9 cellular contexts compared by ENCODE assay signal in the genomic region with DNA sequence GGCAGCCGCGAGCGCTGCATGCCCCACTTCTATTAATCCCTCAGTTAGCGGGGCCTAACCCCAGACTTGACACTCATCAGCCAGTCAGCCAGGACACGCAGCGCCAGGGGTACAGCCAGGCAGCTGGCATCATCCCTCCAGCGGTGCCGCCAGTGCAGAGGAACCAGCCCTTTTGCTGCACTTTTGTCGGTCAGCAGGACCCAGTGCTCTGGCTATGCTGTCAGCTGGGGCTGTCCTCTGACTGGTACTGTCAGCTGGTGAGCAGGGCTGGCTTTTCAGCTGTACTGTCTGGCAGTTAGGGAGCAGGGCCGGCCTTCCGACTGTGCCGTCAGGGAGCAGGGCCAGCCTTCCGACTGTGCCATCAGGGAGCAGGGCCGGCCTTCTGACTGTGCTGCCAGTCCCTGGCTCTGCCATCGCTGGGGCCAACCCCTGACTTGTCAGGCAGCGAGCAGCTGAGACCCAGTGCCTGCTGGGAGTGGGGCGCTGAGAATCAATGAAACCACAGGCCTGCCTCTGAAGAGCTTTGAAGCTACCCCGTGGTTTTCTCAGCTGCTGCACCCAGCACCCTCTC.
DNase-seq lines count a peak whose midpoint lies in the region; ATAC-seq and TF ChIP-seq lines count a peak whose summit lies in the region.
"Had no signal": no experiment of that assay in that cellular context is flagged by ENCODE, and none has a peak within 500 bp of the region (broad histone marks: within the 10 kb centered on the region; RNA-seq: fewer than 3 reads in every experiment).

No MANE protein-coding gene starts in this region.

- in situ Hi-C loops in brain microvascular endothelial cell (cut with HindIII; ENCODE audit: low pct_ligation_motif_present, low sequenced_read_pairs), result no loop called here

- DNase-seq in SJCRH30 (peak; percentile 84 to 85), activated T-helper 1 cell treated with Interleukin-2 at 50 U/mL for 16 hours (ENCODE audit: low read depth) (peak; percentile 84), left lobe of liver (ENCODE audit: low spot score) (no peak), brain microvascular endothelial cell (no peak), NCI-H1694 treated with DMSO at 0.1 percent for 48 hours (lab: John Stamatoyannopoulos, UW) (no peak), NAMALWA (ENCODE audit: low spot score) (no peak), foreskin keratinocyte (no peak)
- peak; percentile 61 for DNase-seq in stimulated activated CD8-positive, alpha-beta memory T cell treated with anti-CD3 and anti-CD28 coated beads, Interleukin-4, amount 100 ng/mL, for 24 hours (ENCODE audit: low read depth)

- no peak for TF ChIP-seq CTCF in brain microvascular endothelial cell (IDR thresholded peaks at IDR 0.05; ENCODE audit: low read depth, low read length, missing control alignments)
- no peak for TF ChIP-seq CTCF in foreskin keratinocyte (conservative IDR thresholded peaks at IDR 0.05)

- no peaks in the 10 kb centered on the region for H3K36me3 ChIP-seq in SJCRH30
- no peaks in the 10 kb centered on the region for H3K36me3 ChIP-seq in brain microvascular endothelial cell (replicated peaks)

- H3K27me3 ChIP-seq in SJCRH30 (no peaks in the 10 kb centered on the region; the same call in 1 of the 2 replicates), brain microvascular endothelial cell (replicated peaks) (peaks cover 2% of the 10 kb centered on the region), foreskin keratinocyte (no peaks in the 10 kb centered on the region)

- H3K4me1 ChIP-seq in SJCRH30 (peaks cover 26% of the 10 kb centered on the region), foreskin keratinocyte (no peaks in the 10 kb centered on the region)

- H3K9me3 ChIP-seq in SJCRH30 (replicated peaks), result no peaks in the 10 kb centered on the region

- ATAC-seq in left lobe of liver (peak; percentile 29), foreskin keratinocyte (no peak)
- ATAC-seq: HCT116 had no signal

- H3K4me3 ChIP-seq in SJCRH30, result peak overlapping the region; percentile 34
- H3K4me3 ChIP-seq in brain microvascular endothelial cell (ENCODE audit: low read depth, low read length), result no peak overlapping the region

- H3K27ac ChIP-seq in SJCRH30, result peak overlapping the region; percentile 27
- H3K27ac ChIP-seq in brain microvascular endothelial cell, result no peak overlapping the region
- H3K27ac ChIP-seq in foreskin keratinocyte, result no peak overlapping the region

Comparison
In these comparisons a context has a peak if more than half of its experiments do, and no peak if none do; other contexts are left out.
1. DNase-seq: peak in SJCRH30 (2 of 2), activated T-helper 1 cell treated with Interleukin-2 at 50 U/mL for 16 hours (single experiment) and stimulated activated CD8-positive, alpha-beta memory T cell treated with anti-CD3 and anti-CD28 coated beads, Interleukin-4, amount 100 ng/mL, for 24 hours (single experiment); none in left lobe of liver (single experiment), brain microvascular endothelial cell (single experiment), NCI-H1694 treated with DMSO at 0.1 percent for 48 hours (single experiment), NAMALWA (single experiment) and foreskin keratinocyte (0 of 2).